In genomic region chr11:64923944-64924909, GRCh38 we compare ENCODE assay signal across 8 cellular contexts. TPM values are rescaled to one million over a fixed set of nuclear protein-coding genes. Genes with fewer than 3 reads are reported as not detected.
DNase-seq lines count a peak whose midpoint lies in the region; ATAC-seq, FAIRE-seq and TF ChIP-seq lines count a peak whose summit lies in the region.

TSS of gene PPP2R5B (plus strand) at chr11:64924689. CDS start at chr11:64925735, 1,046 bp downstream.

- peak within 1 kb of the TSS; percentile 98 for H3K27ac Mint-ChIP-seq in activated CD4-positive, alpha-beta T cell treated with anti-CD3 and anti-CD28 coated beads for 36 hours
- peak within 1 kb of the TSS; percentile 98 for H3K27ac Mint-ChIP-seq in chondrocyte (ENCODE audit: unreplicated experiment)

- POLR2A ChIA-PET in activated CD4-positive, alpha-beta T cell treated with anti-CD3 and anti-CD28 coated beads for 36 hours (lab: Charles Lee), result interaction anchor here (0.8 kb wide), 1 partner anchor 113 kb away, joined by 3 read pairs; no protein-coding TSS in a partner anchor

- H3K9ac ChIP-seq in kidney (ENCODE audit: low read length in 2 of 2), result peak within 1 kb of the TSS; percentile 64 to 89

- peaks cover 9% of the 10 kb centered on the region for H3K4me1 Mint-ChIP-seq in activated CD4-positive, alpha-beta T cell treated with anti-CD3 and anti-CD28 coated beads for 36 hours
- peaks cover 27% of the 10 kb centered on the region for H3K4me1 Mint-ChIP-seq in chondrocyte (ENCODE audit: low read depth)

- peak within 1 kb of the TSS; percentile 81 for H3K4me3 Mint-ChIP-seq in activated CD4-positive, alpha-beta T cell treated with anti-CD3 and anti-CD28 coated beads for 36 hours
- peak within 1 kb of the TSS; percentile 94 for H3K4me3 Mint-ChIP-seq in chondrocyte (ENCODE audit: unreplicated experiment)

- no peaks in the 10 kb centered on the region for H3K27me3 Mint-ChIP-seq in activated CD4-positive, alpha-beta T cell treated with anti-CD3 and anti-CD28 coated beads for 36 hours
- no peaks in the 10 kb centered on the region for H3K27me3 Mint-ChIP-seq in chondrocyte (ENCODE audit: low read depth)

- H3K9me3 ChIP-seq in kidney (ENCODE audit: control insufficient read depth in 1 of 2, low read length in 2 of 2), result no peaks in the 10 kb centered on the region

- no peaks in the 10 kb centered on the region for H3K36me3 Mint-ChIP-seq in activated CD4-positive, alpha-beta T cell treated with anti-CD3 and anti-CD28 coated beads for 36 hours (ENCODE audit: low read depth)
- peaks cover 5% of the 10 kb centered on the region for H3K36me3 Mint-ChIP-seq in chondrocyte (ENCODE audit: low read depth)

- H3K9me3 Mint-ChIP-seq in activated CD4-positive, alpha-beta T cell treated with anti-CD3 and anti-CD28 coated beads for 36 hours (ENCODE audit: low read depth), result no peaks in the 10 kb centered on the region
- H3K9me3 Mint-ChIP-seq in chondrocyte (ENCODE audit: low read depth), result no peaks in the 10 kb centered on the region

- CTCF ChIA-PET in activated CD4-positive, alpha-beta T cell treated with anti-CD3 and anti-CD28 coated beads for 36 hours (lab: Charles Lee), result interaction anchor here (0.5 to 1.1 kb wide), 3 partner anchors 92 to 121 kb away, joined by 3 read pairs; partner anchors contain the start of gene MAP4K2

- DNase-seq in AG20443 (ENCODE audit: low spot score) (peak; percentile 98), GM19239 (ENCODE audit: insufficient read length, low spot score) (peak; percentile 90), NCI-H524 (lab: John Stamatoyannopoulos, UW) (peak; percentile 69 to 81), chondrocyte (ENCODE audit: low spot score) (no peak), kidney (peak; percentile 97)
- peak; percentile 95 for DNase-seq in activated CD4-positive, alpha-beta T cell treated with anti-CD3 and anti-CD28 coated beads for 36 hours
- DNase-seq in stimulated activated CD4-positive, alpha-beta T cell treated with anti-CD3 and anti-CD28 coated beads, Interleukin-15, amount 100 ng/mL, for 1 hour (ENCODE audit: low read depth in 1 of 2, low spot score in 1 of 2), result peak; percentile 79 to 83

- peak within 1 kb of the TSS; percentile 79 to 85 for H3K27ac ChIP-seq in kidney (ENCODE audit: low read depth in 2 of 2, low read length in 2 of 2)

- H3K36me3 ChIP-seq in kidney (ENCODE audit: control insufficient read depth in 1 of 2, insufficient read depth in 2 of 2, low read length in 2 of 2), result peaks cover 0 to 8% of the 10 kb centered on the region in 2 donors

- ATAC-seq in HG03457 (IDR thresholded peaks at IDR 0.05; ENCODE audit: unreplicated experiment), result peak; percentile 62
- ATAC-seq in activated CD4-positive, alpha-beta T cell treated with anti-CD3 and anti-CD28 coated beads for 36 hours, result peak; percentile 95

- peaks cover 0 to 17% of the 10 kb centered on the region in 2 donors for H3K4me1 ChIP-seq in kidney (ENCODE audit: control insufficient read depth in 1 of 2, insufficient read depth in 1 of 2, low read depth in 1 of 2, low read length in 2 of 2)

- peak within 1 kb of the TSS; percentile 75 to 98 for H3K4me3 ChIP-seq in kidney (ENCODE audit: low read length in 2 of 2)

- TF ChIP-seq CTCF in chondrocyte (IDR thresholded peaks at IDR 0.05) (no peak), kidney (IDR thresholded peaks at IDR 0.05; ENCODE audit: borderline replicate concordance, extremely low read depth, insufficient read depth) (peak; percentile 16)

- peak; percentile 99 for FAIRE-seq in GM19239 (lab: Jason Lieb, UNC)
- peak; percentile 17 for FAIRE-seq in kidney (lab: Jason Lieb, UNC)

- intact Hi-C loops in activated CD4-positive, alpha-beta T cell treated with anti-CD3 and anti-CD28 coated beads for 36 hours (cut with DNase I, micrococcal nuclease), result loop anchor here (1.0 to 2.0 kb wide), 12 partner anchors 45 to 691 kb away; partner anchors contain the start of genes EHD1 (in 2 of the 2), SNX15 (in 2 of the 2), CAPN1 (in 1 of the 2) and CDCA5 (in 1 of the 2)
- intact Hi-C loops in kidney (cut with DNase I), result no loop called here

RNA-seq across cellular contexts. Expression of gene PPP2R5B, which starts in this region (rescaled TPM):
- 10 to 100 TPM; 13.2 to 13.5 TPM for total RNA-seq in activated CD4-positive, alpha-beta T cell treated with anti-CD3 and anti-CD28 coated beads for 36 hours
- total RNA-seq in chondrocyte, result 21.7 to 33.2 TPM (median 29.3 TPM) in 3 replicates
- 21.2 TPM for total RNA-seq in kidney
- polyA plus RNA-seq in kidney (ENCODE audit: insufficient read depth, low read depth, low replicate concordance), result 16.8 TPM
